1 cellular context compared by ENCODE assay signal in the genomic region with DNA sequence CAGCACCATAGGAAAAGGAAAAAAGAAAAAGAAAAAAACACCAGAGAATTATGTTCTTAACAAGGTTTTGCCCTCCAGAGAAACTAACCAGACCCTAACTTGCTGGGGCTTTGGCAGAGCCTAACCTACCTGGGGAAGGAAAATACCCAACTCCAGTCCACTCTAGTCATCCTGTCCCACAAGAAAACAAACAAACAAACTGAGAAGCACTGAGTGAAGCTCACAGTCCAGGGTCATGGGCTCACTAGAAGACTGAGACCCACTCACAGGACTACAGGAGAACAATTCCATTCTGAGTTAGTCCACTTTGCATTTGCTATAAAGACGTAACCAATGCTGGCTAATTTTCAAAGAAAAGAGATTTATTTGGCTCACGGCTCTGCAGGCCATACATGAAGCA.
TF ChIP-seq lines count a peak whose summit lies in the region.

No MANE protein-coding gene starts in this region.

TF ChIP-seq in K562, 482 proteins besides CTCF, POLR2A, EP300 and RAD21 (continued from another document):
- TF ChIP-seq DACH1 (IDR thresholded peaks at IDR 0.05; ENCODE audit: partially characterized antibody): no peak
- TF ChIP-seq NFIC (IDR thresholded peaks at IDR 0.05): no peak
- no peak for TF ChIP-seq ZNF584 (CRISPR knock-in tag; IDR thresholded peaks at IDR 0.05; ENCODE audit: low read depth)
- no peak for TF ChIP-seq ZNF239 (CRISPR knock-in tag; IDR thresholded peaks at IDR 0.05)
- no peak for TF ChIP-seq TBL1XR1 (IDR thresholded peaks at IDR 0.05; ENCODE audit: low read length in 2 of 2)
- TF ChIP-seq KHSRP (IDR thresholded peaks at IDR 0.05): no peak
- TF ChIP-seq, protein P1, sequence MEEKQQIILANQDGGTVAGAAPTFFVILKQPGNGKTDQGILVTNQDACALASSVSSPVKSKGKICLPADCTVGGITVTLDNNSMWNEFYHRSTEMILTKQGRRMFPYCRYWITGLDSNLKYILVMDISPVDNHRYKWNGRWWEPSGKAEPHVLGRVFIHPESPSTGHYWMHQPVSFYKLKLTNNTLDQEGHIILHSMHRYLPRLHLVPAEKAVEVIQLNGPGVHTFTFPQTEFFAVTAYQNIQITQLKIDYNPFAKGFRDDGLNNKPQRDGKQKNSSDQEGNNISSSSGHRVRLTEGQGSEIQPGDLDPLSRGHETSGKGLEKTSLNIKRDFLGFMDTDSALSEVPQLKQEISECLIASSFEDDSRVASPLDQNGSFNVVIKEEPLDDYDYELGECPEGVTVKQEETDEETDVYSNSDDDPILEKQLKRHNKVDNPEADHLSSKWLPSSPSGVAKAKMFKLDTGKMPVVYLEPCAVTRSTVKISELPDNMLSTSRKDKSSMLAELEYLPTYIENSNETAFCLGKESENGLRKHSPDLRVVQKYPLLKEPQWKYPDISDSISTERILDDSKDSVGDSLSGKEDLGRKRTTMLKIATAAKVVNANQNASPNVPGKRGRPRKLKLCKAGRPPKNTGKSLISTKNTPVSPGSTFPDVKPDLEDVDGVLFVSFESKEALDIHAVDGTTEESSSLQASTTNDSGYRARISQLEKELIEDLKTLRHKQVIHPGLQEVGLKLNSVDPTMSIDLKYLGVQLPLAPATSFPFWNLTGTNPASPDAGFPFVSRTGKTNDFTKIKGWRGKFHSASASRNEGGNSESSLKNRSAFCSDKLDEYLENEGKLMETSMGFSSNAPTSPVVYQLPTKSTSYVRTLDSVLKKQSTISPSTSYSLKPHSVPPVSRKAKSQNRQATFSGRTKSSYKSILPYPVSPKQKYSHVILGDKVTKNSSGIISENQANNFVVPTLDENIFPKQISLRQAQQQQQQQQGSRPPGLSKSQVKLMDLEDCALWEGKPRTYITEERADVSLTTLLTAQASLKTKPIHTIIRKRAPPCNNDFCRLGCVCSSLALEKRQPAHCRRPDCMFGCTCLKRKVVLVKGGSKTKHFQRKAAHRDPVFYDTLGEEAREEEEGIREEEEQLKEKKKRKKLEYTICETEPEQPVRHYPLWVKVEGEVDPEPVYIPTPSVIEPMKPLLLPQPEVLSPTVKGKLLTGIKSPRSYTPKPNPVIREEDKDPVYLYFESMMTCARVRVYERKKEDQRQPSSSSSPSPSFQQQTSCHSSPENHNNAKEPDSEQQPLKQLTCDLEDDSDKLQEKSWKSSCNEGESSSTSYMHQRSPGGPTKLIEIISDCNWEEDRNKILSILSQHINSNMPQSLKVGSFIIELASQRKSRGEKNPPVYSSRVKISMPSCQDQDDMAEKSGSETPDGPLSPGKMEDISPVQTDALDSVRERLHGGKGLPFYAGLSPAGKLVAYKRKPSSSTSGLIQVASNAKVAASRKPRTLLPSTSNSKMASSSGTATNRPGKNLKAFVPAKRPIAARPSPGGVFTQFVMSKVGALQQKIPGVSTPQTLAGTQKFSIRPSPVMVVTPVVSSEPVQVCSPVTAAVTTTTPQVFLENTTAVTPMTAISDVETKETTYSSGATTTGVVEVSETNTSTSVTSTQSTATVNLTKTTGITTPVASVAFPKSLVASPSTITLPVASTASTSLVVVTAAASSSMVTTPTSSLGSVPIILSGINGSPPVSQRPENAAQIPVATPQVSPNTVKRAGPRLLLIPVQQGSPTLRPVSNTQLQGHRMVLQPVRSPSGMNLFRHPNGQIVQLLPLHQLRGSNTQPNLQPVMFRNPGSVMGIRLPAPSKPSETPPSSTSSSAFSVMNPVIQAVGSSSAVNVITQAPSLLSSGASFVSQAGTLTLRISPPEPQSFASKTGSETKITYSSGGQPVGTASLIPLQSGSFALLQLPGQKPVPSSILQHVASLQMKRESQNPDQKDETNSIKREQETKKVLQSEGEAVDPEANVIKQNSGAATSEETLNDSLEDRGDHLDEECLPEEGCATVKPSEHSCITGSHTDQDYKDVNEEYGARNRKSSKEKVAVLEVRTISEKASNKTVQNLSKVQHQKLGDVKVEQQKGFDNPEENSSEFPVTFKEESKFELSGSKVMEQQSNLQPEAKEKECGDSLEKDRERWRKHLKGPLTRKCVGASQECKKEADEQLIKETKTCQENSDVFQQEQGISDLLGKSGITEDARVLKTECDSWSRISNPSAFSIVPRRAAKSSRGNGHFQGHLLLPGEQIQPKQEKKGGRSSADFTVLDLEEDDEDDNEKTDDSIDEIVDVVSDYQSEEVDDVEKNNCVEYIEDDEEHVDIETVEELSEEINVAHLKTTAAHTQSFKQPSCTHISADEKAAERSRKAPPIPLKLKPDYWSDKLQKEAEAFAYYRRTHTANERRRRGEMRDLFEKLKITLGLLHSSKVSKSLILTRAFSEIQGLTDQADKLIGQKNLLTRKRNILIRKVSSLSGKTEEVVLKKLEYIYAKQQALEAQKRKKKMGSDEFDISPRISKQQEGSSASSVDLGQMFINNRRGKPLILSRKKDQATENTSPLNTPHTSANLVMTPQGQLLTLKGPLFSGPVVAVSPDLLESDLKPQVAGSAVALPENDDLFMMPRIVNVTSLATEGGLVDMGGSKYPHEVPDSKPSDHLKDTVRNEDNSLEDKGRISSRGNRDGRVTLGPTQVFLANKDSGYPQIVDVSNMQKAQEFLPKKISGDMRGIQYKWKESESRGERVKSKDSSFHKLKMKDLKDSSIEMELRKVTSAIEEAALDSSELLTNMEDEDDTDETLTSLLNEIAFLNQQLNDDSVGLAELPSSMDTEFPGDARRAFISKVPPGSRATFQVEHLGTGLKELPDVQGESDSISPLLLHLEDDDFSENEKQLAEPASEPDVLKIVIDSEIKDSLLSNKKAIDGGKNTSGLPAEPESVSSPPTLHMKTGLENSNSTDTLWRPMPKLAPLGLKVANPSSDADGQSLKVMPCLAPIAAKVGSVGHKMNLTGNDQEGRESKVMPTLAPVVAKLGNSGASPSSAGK (IDR thresholded peaks at IDR 0.05): no peak
- no peak for TF ChIP-seq MXI1 (IDR thresholded peaks at IDR 0.05; ENCODE audit: low read depth, low read length)
- TF ChIP-seq KLF16 (IDR thresholded peaks at IDR 0.05): no peak
- TF ChIP-seq IFI16 (CRISPR knock-in tag; IDR thresholded peaks at IDR 0.05): no peak
